ENCODE assay signal across 32 cellular contexts in the genomic region with DNA sequence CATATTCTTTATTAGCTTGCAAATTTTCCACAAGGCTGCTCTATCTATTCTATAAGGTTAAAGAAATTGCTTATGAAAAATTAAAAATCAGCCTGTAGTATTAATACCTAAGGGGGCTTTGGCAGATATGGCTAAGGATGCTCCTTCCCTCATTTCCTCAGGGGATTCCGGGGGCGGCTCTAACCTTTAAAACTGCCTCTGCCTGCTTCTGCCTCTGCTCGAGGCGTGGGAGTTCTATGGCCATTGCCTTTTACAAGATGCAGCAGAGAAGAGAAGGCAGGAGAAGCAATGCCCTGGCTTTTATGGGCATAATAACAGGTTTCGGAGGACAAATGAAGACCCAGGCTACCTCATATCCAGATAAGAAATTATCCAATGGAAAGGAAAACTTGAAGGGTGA.
"Had no signal": no experiment of that assay in that cellular context is flagged by ENCODE, and none has a peak within 500 bp of the region (broad histone marks: within the 10 kb centered on the region; RNA-seq: fewer than 3 reads in every experiment).

No MANE protein-coding gene starts in this region.

- H3K27ac ChIP-seq: ascending aorta, breast epithelium, cardiac muscle cell, coronary artery, dorsolateral prefrontal cortex, WERI-Rb-1 had no signal

- H3K4me3 ChIP-seq: ascending aorta, breast epithelium, cardiac muscle cell, coronary artery, dorsolateral prefrontal cortex had no signal

- H3K4me1 ChIP-seq: ascending aorta, breast epithelium had no signal

- H3K27me3 Mint-ChIP-seq: activated B cell treated with CpG ODN at 0.5 μM for 24 hours; activated CD8-positive, alpha-beta T cell treated with anti-CD3 and anti-CD28 coated beads for 36 hours; activated naive CD8-positive, alpha-beta T cell treated with anti-CD3 and anti-CD28 coated beads, Interleukin-2, amount 10 ng/mL, durations not matched to agents 7 days and 5 days; activated T-helper 17 cell treated with anti-CD3 and anti-CD28 coated beads, Interleukin-2, amount 50 U/mL, for 72 hours; T-helper 17 cell had no signal

- H3K36me3 ChIP-seq: ascending aorta, breast epithelium, cardiac muscle cell, WERI-Rb-1 had no signal

- H3K27ac Mint-ChIP-seq: activated B cell treated with CpG ODN at 0.5 μM for 24 hours; activated CD8-positive, alpha-beta T cell treated with anti-CD3 and anti-CD28 coated beads for 36 hours; activated naive CD4-positive, alpha-beta T cell treated with anti-CD3 and anti-CD28 coated beads, Interleukin-2, amount 10 ng/mL, durations not matched to agents 7 days and 5 days; activated naive CD4-positive, alpha-beta T cell treated with anti-CD3 and anti-CD28 coated beads, Interleukin-2, amount 50 U/mL, for 72 hours; activated naive CD8-positive, alpha-beta T cell treated with anti-CD3 and anti-CD28 coated beads, Interleukin-2, amount 10 ng/mL, durations not matched to agents 7 days and 5 days; activated T-helper 17 cell treated with anti-CD3 and anti-CD28 coated beads, Interleukin-2, amount 50 U/mL, for 72 hours; brain; dendritic cell treated with granulocyte-macrophage colony-stimulating factor and Interleukin-4, amounts not matched to agents 40 ng/mL and 50 ng/mL, for 4 days; endodermal cell; T-helper 17 cell; T-helper 2 cell treated with Interferon-gamma antibody and Interleukin-4, amounts not matched to agents 5 μg/mL and 100 μg/mL, for 36 hours had no signal

- H3K27me3 ChIP-seq: ascending aorta, breast epithelium, cardiac muscle cell, dorsolateral prefrontal cortex had no signal

- H3K4me3 Mint-ChIP-seq: activated B cell treated with CpG ODN at 0.5 μM for 24 hours; activated CD8-positive, alpha-beta T cell treated with anti-CD3 and anti-CD28 coated beads for 36 hours; activated naive CD4-positive, alpha-beta T cell treated with anti-CD3 and anti-CD28 coated beads, Interleukin-2, amount 10 ng/mL, durations not matched to agents 7 days and 5 days; activated naive CD8-positive, alpha-beta T cell treated with anti-CD3 and anti-CD28 coated beads, Interleukin-2, amount 10 ng/mL, durations not matched to agents 7 days and 5 days; activated T-cell treated with anti-CD3 and anti-CD28 coated beads, Interleukin-2, amount 50 U/mL, for 4 hours; activated T-helper 17 cell treated with anti-CD3 and anti-CD28 coated beads, Interleukin-2, amount 50 U/mL, for 72 hours; dendritic cell treated with granulocyte-macrophage colony-stimulating factor and Interleukin-4, amounts not matched to agents 40 ng/mL and 50 ng/mL, for 4 days; endodermal cell; T-helper 17 cell; T-helper 2 cell treated with Interferon-gamma antibody and Interleukin-4, amounts not matched to agents 5 μg/mL and 100 μg/mL, for 36 hours had no signal

- H3K9me3 Mint-ChIP-seq: activated B cell treated with CpG ODN at 0.5 μM for 24 hours; activated CD8-positive, alpha-beta T cell treated with anti-CD3 and anti-CD28 coated beads for 36 hours; activated naive CD4-positive, alpha-beta T cell treated with anti-CD3 and anti-CD28 coated beads, Interleukin-2, amount 10 ng/mL, durations not matched to agents 7 days and 5 days; activated naive CD8-positive, alpha-beta T cell treated with anti-CD3 and anti-CD28 coated beads, Interleukin-2, amount 10 ng/mL, durations not matched to agents 7 days and 5 days; activated T-cell treated with anti-CD3 and anti-CD28 coated beads, Interleukin-2, amount 50 U/mL, for 4 hours; activated T-helper 17 cell treated with anti-CD3 and anti-CD28 coated beads, Interleukin-2, amount 50 U/mL, for 72 hours; dendritic cell treated with granulocyte-macrophage colony-stimulating factor and Interleukin-4, amounts not matched to agents 40 ng/mL and 50 ng/mL, for 4 days; T-helper 2 cell treated with Interferon-gamma antibody and Interleukin-4, amounts not matched to agents 5 μg/mL and 100 μg/mL, for 36 hours had no signal

- H3K36me3 Mint-ChIP-seq: activated naive CD4-positive, alpha-beta T cell treated with anti-CD3 and anti-CD28 coated beads, Interleukin-2, amount 10 ng/mL, durations not matched to agents 7 days and 5 days; activated naive CD4-positive, alpha-beta T cell treated with anti-CD3 and anti-CD28 coated beads, Interleukin-2, amount 50 U/mL, for 72 hours; activated naive CD8-positive, alpha-beta T cell treated with anti-CD3 and anti-CD28 coated beads, Interleukin-2, amount 10 ng/mL, durations not matched to agents 7 days and 5 days; brain had no signal

- ATAC-seq: activated CD4-positive, CD25-positive, alpha-beta regulatory T cell treated with anti-CD3 and anti-CD28 coated beads, Interleukin-2, amount 50 U/mL, for 24 hours; activated CD8-positive, alpha-beta T cell treated with anti-CD3 and anti-CD28 coated beads for 36 hours; activated naive CD4-positive, alpha-beta T cell treated with anti-CD3 and anti-CD28 coated beads, Interleukin-2, amount 50 U/mL, for 72 hours; activated T-cell treated with anti-CD3 and anti-CD28 coated beads, Interleukin-2, amount 50 U/mL, for 4 hours; activated T-helper 17 cell treated with anti-CD3 and anti-CD28 coated beads, Interleukin-2, amount 50 U/mL, for 72 hours; esophagus mucosa; T-helper 17 cell had no signal

- H3K9me3 ChIP-seq: ascending aorta, breast epithelium had no signal

- H3K4me1 Mint-ChIP-seq: activated B cell treated with CpG ODN at 0.5 μM for 24 hours had no signal

- FAIRE-seq: frontal cortex had no signal

- DNase-seq: activated B cell treated with CpG ODN at 0.5 μM for 24 hours; activated CD4-positive, alpha-beta T cell treated with anti-CD3 and anti-CD28 coated beads for 48 hours; activated CD4-positive, alpha-beta T cell treated with anti-CD3 and anti-CD28 coated beads, Interleukin-2, amount 50 U/mL, for 1 hour; activated CD4-positive, alpha-beta T cell treated with anti-CD3 and anti-CD28 coated beads, Interleukin-2, amount 50 U/mL, for 48 hours; activated CD8-positive, alpha-beta T cell treated with anti-CD3 and anti-CD28 coated beads for 36 hours; activated effector memory CD4-positive, alpha-beta T cell treated with anti-CD3 and anti-CD28 coated beads, Interleukin-2, amount 50 U/mL, for 16 hours; activated naive CD4-positive, alpha-beta T cell; activated naive CD4-positive, alpha-beta T cell treated with anti-CD3 and anti-CD28 coated beads, Interleukin-2, amount 10 ng/mL, durations not matched to agents 7 days and 5 days; activated naive CD8-positive, alpha-beta T cell treated with anti-CD3 and anti-CD28 coated beads, Interleukin-2, amount 10 ng/mL, durations not matched to agents 7 days and 5 days; activated T-cell treated with anti-CD3 and anti-CD28 coated beads, Interleukin-2, amount 50 U/mL, for 4 hours; central memory CD4-positive, alpha-beta T cell; cerebellar nuclear complex; dorsolateral prefrontal cortex; effector memory CD4-positive, alpha-beta T cell; foreskin fibroblast; T-helper 1 cell; T-helper 17 cell; T1000; WERI-Rb-1 had no signal
